ENCODE assay signal across 8 cellular contexts in genomic region chr3:78728406-78729145, GRCh38.
DNase-seq lines count a peak whose midpoint lies in the region; ATAC-seq, FAIRE-seq and TF ChIP-seq lines count a peak whose summit lies in the region.

No MANE protein-coding gene starts in this region.

- no peaks in the 10 kb centered on the region for H3K9me3 Mint-ChIP-seq in mesothelial cell of epicardium
- H3K9me3 Mint-ChIP-seq in T-cell, result peaks cover 0 to 16% (median 4%) of the 10 kb centered on the region in 3 donors
- H3K9me3 Mint-ChIP-seq in activated T-cell treated with anti-CD3 and anti-CD28 coated beads, Interleukin-2, amount 50 U/mL, for 4 hours, result peaks cover 9% of the 10 kb centered on the region

- H3K4me1 Mint-ChIP-seq in mesothelial cell of epicardium, result peaks cover 77% of the 10 kb centered on the region
- H3K4me1 Mint-ChIP-seq in T-cell, result no peaks in the 10 kb centered on the region
- H3K4me1 Mint-ChIP-seq in activated T-cell treated with anti-CD3 and anti-CD28 coated beads, Interleukin-2, amount 50 U/mL, for 4 hours (ENCODE audit: low read depth), result no peaks in the 10 kb centered on the region

- H3K27ac Mint-ChIP-seq in mesothelial cell of epicardium, result peak overlapping the region; percentile 70
- H3K27ac Mint-ChIP-seq in T-cell, result no peak overlapping the region

- ATAC-seq in GM18861 (IDR thresholded peaks at IDR 0.05; ENCODE audit: unreplicated experiment) (no peak), T-cell (replicated peaks in 1 of 4) (no peak)
- no peak for ATAC-seq in activated T-cell treated with anti-CD3 and anti-CD28 coated beads, Interleukin-2, amount 50 U/mL, for 4 hours

- DNase-seq in AG09319 (ENCODE audit: extremely low read depth, low read depth), result peak; percentile 29
- peak; percentile 89 for DNase-seq in NCI-H2029 (lab: John Stamatoyannopoulos, UW)
- peak; percentile 25 for DNase-seq in bronchial epithelial cell (ENCODE audit: low read depth)
- DNase-seq in mesothelial cell of epicardium (ENCODE audit: low spot score in 2 of 2, unreplicated experiment in 2 of 2), result peak; percentile 27 to 56
- DNase-seq in T-cell, result no peak
- DNase-seq in activated T-cell treated with anti-CD3 and anti-CD28 coated beads, Interleukin-2, amount 50 U/mL, for 4 hours, result no peak
- DNase-seq in NK-92 (lab: John Stamatoyannopoulos, UW; ENCODE audit: unreplicated experiment), result no peak

- TF ChIP-seq CTCF in AG09319 (IDR thresholded peaks at IDR 0.05; ENCODE audit: low read depth, low read length), result no peak
- TF ChIP-seq CTCF in bronchial epithelial cell (IDR thresholded peaks at IDR 0.05; ENCODE audit: insufficient read depth, low read length, severe bottlenecking), result no peak
- no peak for TF ChIP-seq CTCF in mesothelial cell of epicardium (IDR thresholded peaks at IDR 0.05; ENCODE audit: unreplicated experiment)

- FAIRE-seq in bronchial epithelial cell (lab: Jason Lieb, UNC), result no peak

- H3K4me3 Mint-ChIP-seq in mesothelial cell of epicardium, result no peak overlapping the region
- no peak overlapping the region for H3K4me3 Mint-ChIP-seq in T-cell
- H3K4me3 Mint-ChIP-seq in activated T-cell treated with anti-CD3 and anti-CD28 coated beads, Interleukin-2, amount 50 U/mL, for 4 hours, result no peak overlapping the region

- H3K27me3 Mint-ChIP-seq in mesothelial cell of epicardium (ENCODE audit: low read depth), result no peaks in the 10 kb centered on the region
- no peaks in the 10 kb centered on the region for H3K27me3 Mint-ChIP-seq in T-cell
- H3K27me3 Mint-ChIP-seq in activated T-cell treated with anti-CD3 and anti-CD28 coated beads, Interleukin-2, amount 50 U/mL, for 4 hours (ENCODE audit: low read depth), result no peaks in the 10 kb centered on the region

- H3K4me3 ChIP-seq in bronchial epithelial cell (ENCODE audit: low read depth, low read length), result no peak overlapping the region

- CTCF ChIA-PET in T-cell (lab: Charles Lee), result no interaction called here

- H3K36me3 Mint-ChIP-seq in mesothelial cell of epicardium (no peaks in the 10 kb centered on the region), T-cell (no peaks in the 10 kb centered on the region)
- no peaks in the 10 kb centered on the region for H3K36me3 Mint-ChIP-seq in activated T-cell treated with anti-CD3 and anti-CD28 coated beads, Interleukin-2, amount 50 U/mL, for 4 hours (ENCODE audit: insufficient read depth)

- POLR2A ChIA-PET in T-cell (lab: Charles Lee), result interaction anchor here in 1 of 2 donors (0.6 kb wide), 1 partner anchor 1648 kb away, joined by 6 read pairs; no protein-coding TSS in a partner anchor

- no peaks in the 10 kb centered on the region for H3K36me3 ChIP-seq in bronchial epithelial cell (ENCODE audit: control insufficient read depth, insufficient read depth, low read length)

- H3K27me3 ChIP-seq in bronchial epithelial cell (ENCODE audit: control insufficient read depth, insufficient read depth, low read length), result no peaks in the 10 kb centered on the region

Comparison
In these comparisons a context has a peak if more than half of its experiments do, and no peak if none do; other contexts are left out.
1. DNase-seq: peak in AG09319 (single experiment), NCI-H2029 (single experiment), bronchial epithelial cell (single experiment) and mesothelial cell of epicardium (2 of 2); none in T-cell (0 of 34), activated T-cell treated with anti-CD3 and anti-CD28 coated beads, Interleukin-2, amount 50 U/mL, for 4 hours (single experiment) and NK-92 (single experiment).